ENCODE assay signal across 3 cellular contexts in genomic region chr6:122422003-122422402, GRCh38.
A peak's percentile ranks its signal among the peaks of the same experiment; 100 is the strongest.
TF ChIP-seq lines count a peak whose summit lies in the region.

No MANE protein-coding gene starts in this region.

TF ChIP-seq in HepG2, 621 proteins besides CTCF, POLR2A, EP300 and RAD21:
- TF ChIP-seq SIN3B (IDR thresholded peaks at IDR 0.05; ENCODE audit: low read length) (no peak), ATF7 (IDR thresholded peaks at IDR 0.05) (peak; percentile 90), ATF7 (CRISPR knock-in tag; IDR thresholded peaks at IDR 0.05) (no peak), DR1 (CRISPR knock-in tag; IDR thresholded peaks at IDR 0.05) (no peak)

TF ChIP-seq in HEK293, 187 proteins besides CTCF, POLR2A, EP300 and RAD21:
- TF ChIP-seq ZNF571 (tag by site-specific recombination; IDR thresholded peaks at IDR 0.05) (no peak), YY1 (tag by site-specific recombination; IDR thresholded peaks at IDR 0.05) (no peak), ZNF157 (tag by site-specific recombination; IDR thresholded peaks at IDR 0.05) (no peak), ZNF658 (tag by site-specific recombination; IDR thresholded peaks at IDR 0.05) (no peak), GLI4 (tag by site-specific recombination; IDR thresholded peaks at IDR 0.05) (no peak), ZNF639 (tag by site-specific recombination; IDR thresholded peaks at IDR 0.05) (no peak), ZBTB49 (tag by site-specific recombination; IDR thresholded peaks at IDR 0.05; ENCODE audit: low read depth) (no peak), ATF2 (tag by site-specific recombination; IDR thresholded peaks at IDR 0.05; ENCODE audit: low read depth) (peak; percentile 73)

TF ChIP-seq in K562, 482 proteins besides CTCF, POLR2A, EP300 and RAD21:
- TF ChIP-seq TAL1 (IDR thresholded peaks at IDR 0.05): no peak
- peak; percentile 30; the same call in 1 of the 2 replicates for TF ChIP-seq ATF3 (IDR thresholded peaks at IDR 0.05)
- no peak for TF ChIP-seq ATF3 (CRISPR knock-in tag; conservative IDR thresholded peaks at IDR 0.05)
